Comparison of ENCODE assay signal across 2 cellular contexts in genomic region chrX:153812220-153812619, GRCh38.
A peak's percentile ranks its signal among the peaks of the same experiment; 100 is the strongest.
TF ChIP-seq lines count a peak whose summit lies in the region.

No MANE protein-coding gene starts in this region.

TF ChIP-seq in WTC11, 78 proteins besides CTCF, POLR2A, EP300 and RAD21:
- TF ChIP-seq TEAD1 (CRISPR knock-in tag; IDR thresholded peaks at IDR 0.05), result no peak
- no peak for TF ChIP-seq ZNF317 (CRISPR knock-in tag; IDR thresholded peaks at IDR 0.05; ENCODE audit: borderline replicate concordance, low read depth)
- no peak for TF ChIP-seq JUN (CRISPR knock-in tag; IDR thresholded peaks at IDR 0.05)
- TF ChIP-seq RELA (CRISPR knock-in tag; IDR thresholded peaks at IDR 0.05; ENCODE audit: borderline replicate concordance), result no peak
- TF ChIP-seq ZMAT4 (CRISPR knock-in tag; IDR thresholded peaks at IDR 0.05), result no peak
- TF ChIP-seq ETV6 (CRISPR knock-in tag; IDR thresholded peaks at IDR 0.05), result no peak
- TF ChIP-seq PRDM15 (CRISPR knock-in tag; IDR thresholded peaks at IDR 0.05), result no peak
- no peak for TF ChIP-seq ARID4B (CRISPR knock-in tag; IDR thresholded peaks at IDR 0.05; ENCODE audit: borderline replicate concordance)
- no peak for TF ChIP-seq EMX1 (CRISPR knock-in tag; IDR thresholded peaks at IDR 0.05)
- no peak for TF ChIP-seq TCF7 (CRISPR knock-in tag; IDR thresholded peaks at IDR 0.05; ENCODE audit: low read depth)
- TF ChIP-seq ZNF263 (CRISPR knock-in tag; IDR thresholded peaks at IDR 0.05; ENCODE audit: low read depth), result no peak
- no peak for TF ChIP-seq IRF1 (CRISPR knock-in tag; IDR thresholded peaks at IDR 0.05)
- TF ChIP-seq USF1 (CRISPR knock-in tag; IDR thresholded peaks at IDR 0.05), result no peak
- no peak for TF ChIP-seq OVOL2 (CRISPR knock-in tag; IDR thresholded peaks at IDR 0.05; ENCODE audit: borderline replicate concordance)
- no peak for TF ChIP-seq TEAD4 (CRISPR knock-in tag; IDR thresholded peaks at IDR 0.05)
- no peak for TF ChIP-seq ZNF423 (CRISPR knock-in tag; IDR thresholded peaks at IDR 0.05)
- no peak for TF ChIP-seq SOX15 (CRISPR knock-in tag; IDR thresholded peaks at IDR 0.05)
- TF ChIP-seq NR2C2 (CRISPR knock-in tag; IDR thresholded peaks at IDR 0.05), result no peak
- no peak for TF ChIP-seq FOXJ3 (CRISPR knock-in tag; IDR thresholded peaks at IDR 0.05; ENCODE audit: borderline replicate concordance)
- TF ChIP-seq RORB (CRISPR knock-in tag; IDR thresholded peaks at IDR 0.05), result no peak

TF ChIP-seq in H1, 55 proteins besides CTCF, POLR2A, EP300 and RAD21:
- TF ChIP-seq SIX5 (IDR thresholded peaks at IDR 0.05; ENCODE audit: low read depth, low read length), result no peak
- no peak for TF ChIP-seq NRF1 (IDR thresholded peaks at IDR 0.05; ENCODE audit: low read depth, low read length)
- TF ChIP-seq EGR1 (IDR thresholded peaks at IDR 0.05; ENCODE audit: borderline replicate concordance, low read depth, low read length), result no peak
- no peak for TF ChIP-seq SP1 (IDR thresholded peaks at IDR 0.05; ENCODE audit: low read depth, low read length)
- no peak for TF ChIP-seq TBP (IDR thresholded peaks at IDR 0.05; ENCODE audit: low read depth, low read length)
- TF ChIP-seq SUZ12 (IDR thresholded peaks at IDR 0.05; ENCODE audit: low read length), result no peak
- TF ChIP-seq CREB1 (IDR thresholded peaks at IDR 0.05), result no peak
- TF ChIP-seq CHD2 (IDR thresholded peaks at IDR 0.05; ENCODE audit: low read length), result no peak
- TF ChIP-seq YY1 (IDR thresholded peaks at IDR 0.05; ENCODE audit: low read depth, low read length), result no peak
- no peak for TF ChIP-seq MAX (IDR thresholded peaks at IDR 0.05)
- TF ChIP-seq SIN3A (conservative IDR thresholded peaks at IDR 0.05 in 1 of 2, IDR thresholded peaks at IDR 0.05 in 1 of 2; ENCODE audit: low read depth in 1 of 2, low read length in 2 of 2), result peak in 1 of 2 experiments; percentile 62; a peak in 2 of 4 replicates
- TF ChIP-seq ZNF274 (IDR thresholded peaks at IDR 0.05; ENCODE audit: borderline replicate concordance, extremely low read depth, low read length), result no peak
- peak; percentile 43 for TF ChIP-seq SAP30 (IDR thresholded peaks at IDR 0.05; ENCODE audit: insufficient read depth, insufficient replicate concordance, low read length)
- no peak for TF ChIP-seq CBX5 (IDR thresholded peaks at IDR 0.05; ENCODE audit: low read depth, low read length)
TF ChIP-seq in H1: peak in this region for 2.
